8 cellular contexts compared by ENCODE assay signal in genomic region chr5:173293817-173294672, GRCh38. TPM values are rescaled to one million over a fixed set of nuclear protein-coding genes. Genes with fewer than 3 reads are reported as not detected.
DNase-seq lines count a peak whose midpoint lies in the region; ATAC-seq lines count a peak whose summit lies in the region.

No MANE protein-coding gene starts in this region.

- in situ Hi-C loops in ACHN (cut with HindIII; ENCODE audit: low pct_ligation_motif_present, low pct_unique_long_range_greater_than_20kb, low sequenced_read_pairs), result no loop called here

- DNase-seq in ACHN (peak; percentile 68), NCI-H524 treated with DMSO at 0.1 percent for 48 hours (lab: John Stamatoyannopoulos, UW) (peak; percentile 34), dermis microvascular lymphatic vessel endothelial cell (ENCODE audit: low read depth in 2 of 2) (peak; percentile 39 to 73), lung microvascular endothelial cell (ENCODE audit: low read depth in 2 of 2) (peak; percentile 70 to 80)
- DNase-seq in activated CD4-positive, alpha-beta T cell treated with anti-CD3 and anti-CD28 coated beads, Interleukin-2, amount 50 U/mL, for 24 hours (ENCODE audit: low read depth in 1 of 2, low spot score in 1 of 2), result peak; percentile 47 to 53
- DNase-seq in stimulated activated CD8-positive, alpha-beta memory T cell treated with anti-CD3 and anti-CD28 coated beads, Interleukin-15, amount 100 ng/mL, for 1 hour (ENCODE audit: low read depth), result peak; percentile 38

- peak; percentile 55 for ATAC-seq in GM18858 (IDR thresholded peaks at IDR 0.05; ENCODE audit: unreplicated experiment)
- ATAC-seq in HG03354 (IDR thresholded peaks at IDR 0.05; ENCODE audit: poor library complexity, severe bottlenecking, unreplicated experiment), result peak; percentile 81

RNA-seq across cellular contexts. Expression of gene STC2, which starts 34.2 kb away (rescaled TPM):
- 11.4 and 12.1 TPM in 2 replicates for total RNA-seq in dermis microvascular lymphatic vessel endothelial cell
- 10.0 and 36.3 TPM in 2 replicates for total RNA-seq in lung microvascular endothelial cell

RNA-seq across cellular contexts. Expression of gene NKX2-5, which starts 59.0 kb away (rescaled TPM):
- total RNA-seq in dermis microvascular lymphatic vessel endothelial cell (under 0.01 TPM in 1 of 2 replicates, not detected in the other), lung microvascular endothelial cell (0.22 TPM in 1 of 2 replicates, not detected in the other)

Comparison
In these comparisons a context has a peak if more than half of its experiments do, and no peak if none do; other contexts are left out.
1. Peak in every context shown above with its lines: DNase-seq and ATAC-seq.